1 cellular context compared by ENCODE assay signal in the genomic region with DNA sequence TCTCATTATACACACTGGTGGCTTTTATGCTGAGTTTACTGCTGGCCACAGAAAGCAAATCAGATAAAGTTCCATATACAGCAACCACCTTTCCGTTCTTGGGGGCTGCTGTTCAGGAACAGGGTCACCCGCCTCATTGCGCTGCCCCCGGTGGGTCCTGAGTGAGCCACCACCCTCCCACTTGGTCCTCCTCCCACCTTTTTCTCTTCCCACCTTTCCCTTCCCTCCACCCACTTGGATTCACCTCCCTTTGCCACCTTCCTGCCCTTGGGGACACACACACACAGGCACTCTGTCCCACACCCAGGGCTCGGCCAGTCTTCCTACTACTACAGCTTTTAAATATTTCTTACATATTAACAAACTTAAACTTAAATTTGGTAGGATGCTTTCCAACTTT.
TF ChIP-seq lines count a peak whose summit lies in the region.

No MANE protein-coding gene starts in this region.

TF ChIP-seq in H1, 55 proteins besides CTCF, POLR2A, EP300 and RAD21:
- TF ChIP-seq, protein P1, sequence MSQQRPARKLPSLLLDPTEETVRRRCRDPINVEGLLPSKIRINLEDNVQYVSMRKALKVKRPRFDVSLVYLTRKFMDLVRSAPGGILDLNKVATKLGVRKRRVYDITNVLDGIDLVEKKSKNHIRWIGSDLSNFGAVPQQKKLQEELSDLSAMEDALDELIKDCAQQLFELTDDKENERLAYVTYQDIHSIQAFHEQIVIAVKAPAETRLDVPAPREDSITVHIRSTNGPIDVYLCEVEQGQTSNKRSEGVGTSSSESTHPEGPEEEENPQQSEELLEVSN (IDR thresholded peaks at IDR 0.05), result no peak
- no peak for TF ChIP-seq SIRT6 (IDR thresholded peaks at IDR 0.05; ENCODE audit: low read length)
- no peak for TF ChIP-seq TBP (IDR thresholded peaks at IDR 0.05; ENCODE audit: low read depth, low read length)
- TF ChIP-seq EZH2 (IDR thresholded peaks at IDR 0.05; ENCODE audit: low read depth, low read length, severe bottlenecking), result no peak
- TF ChIP-seq JUN (IDR thresholded peaks at IDR 0.05; ENCODE audit: low read depth, low read length), result no peak
- no peak for TF ChIP-seq SIN3A (conservative IDR thresholded peaks at IDR 0.05 in 1 of 2, IDR thresholded peaks at IDR 0.05 in 1 of 2; ENCODE audit: low read depth in 1 of 2, low read length in 2 of 2)
- no peak for TF ChIP-seq KDM1A (IDR thresholded peaks at IDR 0.05; ENCODE audit: borderline replicate concordance, low read length)
- TF ChIP-seq YY1 (IDR thresholded peaks at IDR 0.05; ENCODE audit: low read depth, low read length), result no peak
- no peak for TF ChIP-seq CHD1 (IDR thresholded peaks at IDR 0.05; ENCODE audit: low read depth, low read length)
- no peak for TF ChIP-seq TAF7 (optimal IDR thresholded peaks at IDR 0.05; ENCODE audit: borderline replicate concordance, low read depth, low read length)
- no peak for TF ChIP-seq KDM5A (IDR thresholded peaks at IDR 0.05; ENCODE audit: low read length)
- no peak for TF ChIP-seq CREB1 (IDR thresholded peaks at IDR 0.05)
- no peak for TF ChIP-seq BRCA1 (IDR thresholded peaks at IDR 0.05; ENCODE audit: low read depth, low read length)
- TF ChIP-seq ATF3 (IDR thresholded peaks at IDR 0.05; ENCODE audit: insufficient read depth, low read depth, low read length), result no peak
- TF ChIP-seq SP4 (IDR thresholded peaks at IDR 0.05; ENCODE audit: low read length), result no peak
- TF ChIP-seq ASH2L (IDR thresholded peaks at IDR 0.05; ENCODE audit: low read length), result no peak
- TF ChIP-seq, protein P2, sequence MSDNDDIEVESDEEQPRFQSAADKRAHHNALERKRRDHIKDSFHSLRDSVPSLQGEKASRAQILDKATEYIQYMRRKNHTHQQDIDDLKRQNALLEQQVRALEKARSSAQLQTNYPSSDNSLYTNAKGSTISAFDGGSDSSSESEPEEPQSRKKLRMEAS (IDR thresholded peaks at IDR 0.05), result no peak
- no peak for TF ChIP-seq CHD2 (IDR thresholded peaks at IDR 0.05; ENCODE audit: low read length)
- no peak for TF ChIP-seq ZNF274 (IDR thresholded peaks at IDR 0.05; ENCODE audit: borderline replicate concordance, extremely low read depth, low read length)
